8 cellular contexts compared by ENCODE assay signal in genomic region chr3:196431193-196432136, GRCh38. TPM values are rescaled to one million over a fixed set of nuclear protein-coding genes. Genes with fewer than 3 reads are reported as not detected.
DNase-seq lines count a peak whose midpoint lies in the region; ATAC-seq, FAIRE-seq and TF ChIP-seq lines count a peak whose summit lies in the region.

No MANE protein-coding gene starts in this region.

- DNase-seq in DMS79 treated with DMSO at 0.1 percent for 48 hours (lab: John Stamatoyannopoulos, UW): peak; percentile 90
- peak; percentile 66 for DNase-seq in HT1080 (ENCODE audit: low read depth)
- DNase-seq in SK-MEL-5 (ENCODE audit: low read depth, low spot score): peak; percentile 49
- DNase-seq in K562 (ENCODE audit: extremely low read depth in 1 of 4, low spot score in 3 of 4): peak; percentile 57 to 88 (median 78)
- DNase-seq in sciatic nerve (ENCODE audit: low spot score): peak; percentile 66
- DNase-seq in ecto neural progenitor cell (ENCODE audit: low spot score): no peak

- H3K4me2 ChIP-seq in K562 (ENCODE audit: insufficient read depth, low read length): peak overlapping the region; percentile 80

- H3K27me3 ChIP-seq in K562 (ENCODE audit: control insufficient read depth in 2 of 2, insufficient read depth in 2 of 2, low read length in 2 of 2): no peaks in the 10 kb centered on the region

- TSS peak; percentile 69 for BruUV-seq in K562 (replicated peaks; lab: Mats Ljungman, UMichigan)

- H3K79me2 ChIP-seq in K562 (ENCODE audit: control insufficient read depth, insufficient read depth, low read length): peaks cover 56% of the 10 kb centered on the region

- H3K9me1 ChIP-seq in K562 (ENCODE audit: control insufficient read depth, insufficient read depth, low read length): no peaks in the 10 kb centered on the region

- ATAC-seq in GM21423 (IDR thresholded peaks at IDR 0.05; ENCODE audit: unreplicated experiment) (peak; percentile 23), K562 (peak; percentile 78), sciatic nerve (peak; percentile 59)

- under 1% methylated on average over 37 of the region's 49 CpGs for WGBS in K562 (ENCODE audit: insufficient coverage, low coverage, missing lambda C conversion rate)

- H3K4me1 ChIP-seq in K562 (replicated peaks in 1 of 2; ENCODE audit: control insufficient read depth in 2 of 2, insufficient read depth in 2 of 2, low read length in 2 of 2): peaks cover 10 to 22% of the 10 kb centered on the region in 2 experiments; a peak in 4 of 5 replicates

- no peak for TF ChIP-seq EP300 in K562 (IDR thresholded peaks at IDR 0.05; ENCODE audit: low read length)

- H3K27ac ChIP-seq in K562 (ENCODE audit: extremely low read depth, low read depth, low read length): peak overlapping the region; percentile 84

- TF ChIP-seq POLR2A in K562 (conservative IDR thresholded peaks at IDR 0.05): no peak

- in situ Hi-C loops in SK-MEL-5 (cut with HindIII; ENCODE audit: low pct_unique_long_range_greater_than_20kb, low sequenced_read_pairs) (no loop called here), K562 (cut with MboI) (no loop called here)

- TF ChIP-seq RAD21 in K562 (CRISPR knock-in tag; conservative IDR thresholded peaks at IDR 0.05 in 1 of 2, IDR thresholded peaks at IDR 0.05 in 1 of 2): no peak

- FAIRE-seq in K562 (lab: Jason Lieb, UNC): peak; percentile 77

- H3K4me3 ChIP-seq in K562: peak overlapping the region; percentile 90
- H3K4me3 ChIP-seq in iPS-11a (ENCODE audit: low read depth, low read length): peak overlapping the region; percentile 89

- H3K9me3 ChIP-seq in K562 (replicated peaks; ENCODE audit: control insufficient read depth, insufficient read depth, low read depth, low read length): no peaks in the 10 kb centered on the region; the same call in 1 of the 2 replicates

- peak overlapping the region; percentile 84 to 100 for H3K9ac ChIP-seq in K562 (ENCODE audit: insufficient read depth in 1 of 2, low read depth in 2 of 2, low read length in 2 of 2)

- POLR2A ChIA-PET in K562 (lab: Yijun Ruan, JAX): interaction anchor here (0.5 to 1.8 kb wide), 8 partner anchors 8 to 81 kb away, joined by 3 to 6 read pairs (median 3); no protein-coding TSS in a partner anchor

- peak overlapping the region; percentile 86 for H2AFZ ChIP-seq in K562 (ENCODE audit: low read depth, low read length)

- 0 out of 2 replicates have a peak, but pooled peaks cover 8% of the 10 kb centered on the region for H4K20me1 ChIP-seq in K562 (replicated peaks; ENCODE audit: control insufficient read depth, insufficient read depth, low read length)

- H3K36me3 ChIP-seq in K562 (ENCODE audit: control insufficient read depth, insufficient read depth, low read length): peaks cover 11% of the 10 kb centered on the region; the same call in 2 of the 3 replicates

- TF ChIP-seq CTCF in K562 (IDR thresholded peaks at IDR 0.05 in 2 of 3, conservative IDR thresholded peaks at IDR 0.05 in 1 of 3; ENCODE audit: insufficient read depth in 2 of 3, low read depth in 1 of 3, low read length in 3 of 3): no peak

- intact Hi-C loops in K562 (cut with micrococcal nuclease): loop anchor here (5.0 kb wide), 2 partner anchors 94 to 159 kb away; partner anchors contain the start of gene TM4SF19
- intact Hi-C loops in sciatic nerve (cut with DNase I): no loop called here

- CTCF ChIA-PET in K562 (lab: Yijun Ruan, JAX; ENCODE audit: low intra/inter-chr PET ratio): no interaction called here

TF ChIP-seq in K562, 482 proteins besides CTCF, POLR2A, EP300 and RAD21 (continues in another document):
- TF ChIP-seq NFE2L1 (tag; IDR thresholded peaks at IDR 0.05; ENCODE audit: borderline replicate concordance, low read depth): no peak
- no peak for TF ChIP-seq CHAMP1 (IDR thresholded peaks at IDR 0.05)
- TF ChIP-seq KAT7 (CRISPR knock-in tag; IDR thresholded peaks at IDR 0.05; ENCODE audit: borderline replicate concordance): no peak
- TF ChIP-seq MEIS2 (IDR thresholded peaks at IDR 0.05; ENCODE audit: partially characterized antibody): peak; percentile 69
- no peak for TF ChIP-seq SNIP1 (IDR thresholded peaks at IDR 0.05; ENCODE audit: low read depth)
- TF ChIP-seq ID3 (CRISPR knock-in tag; IDR thresholded peaks at IDR 0.05): no peak
- TF ChIP-seq ID3 (tag; IDR thresholded peaks at IDR 0.05): no peak
- no peak for TF ChIP-seq FOS (IDR thresholded peaks at IDR 0.05; ENCODE audit: extremely low read depth, insufficient read length)
- TF ChIP-seq HDAC1 (IDR thresholded peaks at IDR 0.05): 0 out of 4 replicates have a peak, but pooled peaks of 1 of the 2 experiments have one; percentile 47
- no peak for TF ChIP-seq CREM (IDR thresholded peaks at IDR 0.05; ENCODE audit: low read depth)
- TF ChIP-seq U2AF2 (optimal IDR thresholded peaks at IDR 0.05; ENCODE audit: low read depth, low read length): no peak
- peak; percentile 2 for TF ChIP-seq HMGN3 (IDR thresholded peaks at IDR 0.05; ENCODE audit: borderline replicate concordance, extremely low read depth, insufficient read length, low read depth, low read length)
- TF ChIP-seq ATF7 (IDR thresholded peaks at IDR 0.05): 0 out of 2 replicates have a peak, but pooled peaks have one; percentile 10
- TF ChIP-seq CTBP1 (IDR thresholded peaks at IDR 0.05; ENCODE audit: borderline replicate concordance): no peak
- no peak for TF ChIP-seq ZNF77 (CRISPR knock-in tag; IDR thresholded peaks at IDR 0.05)
- no peak for TF ChIP-seq CHD4 (IDR thresholded peaks at IDR 0.05; ENCODE audit: insufficient read depth, insufficient replicate concordance, low read depth, low read length, poor library complexity, severe bottlenecking)
- no peak for TF ChIP-seq HMG20A (CRISPR knock-in tag; conservative IDR thresholded peaks at IDR 0.05)
- TF ChIP-seq SAFB (IDR thresholded peaks at IDR 0.05; ENCODE audit: borderline replicate concordance, low read depth, low read length): no peak
- no peak for TF ChIP-seq TARDBP (IDR thresholded peaks at IDR 0.05)
- TF ChIP-seq ZNF212 (CRISPR knock-in tag; IDR thresholded peaks at IDR 0.05): no peak

RNA-seq across cellular contexts. Expression of gene UBXN7, which starts 0.8 kb away (rescaled TPM):
- total RNA-seq in HT1080 (2014; rRNA removed; shearing (Covaris generic)): 9.3 and 14.7 TPM in 2 replicates
- 12.3 and 14.9 TPM in 2 replicates for polyA plus RNA-seq in HT1080 (2015; cell fraction: cytosol; rRNA removed)
- 17.5 and 20.3 TPM in 2 replicates for polyA plus RNA-seq in HT1080 (2015; cell fraction: nucleus; rRNA removed)
- total RNA-seq in SK-MEL-5 (2014; rRNA removed; shearing (Covaris generic)): 10.0 and 13.3 TPM in 2 replicates
- 10.8 and 14.4 TPM in 2 replicates for polyA plus RNA-seq in SK-MEL-5 (2015; cell fraction: cytosol; rRNA removed)
- 5.4 and 7.9 TPM in 2 replicates for polyA plus RNA-seq in SK-MEL-5 (2015; cell fraction: nucleus; rRNA removed)
- 30.5 and 50.2 TPM in 2 replicates for total RNA-seq in K562 (2011; cell fraction: chromatin; rRNA removed; ENCODE audit: low replicate concordance)
- 23.3 and 25.7 TPM in 2 replicates for total RNA-seq in K562 (2011; cell fraction: nucleolus; rRNA removed)
- total RNA-seq in K562 (2011; cell fraction: nucleoplasm; rRNA removed): 37.7 and 51.8 TPM in 2 replicates
- total RNA-seq in K562 (2014; rRNA removed) (10.0 and 10.4 TPM in 2 replicates), K562 (2014; rRNA removed; fragmentation: Illumina TruSeq; extraction: Trizol) (18.0 and 23.8 TPM in 2 replicates), K562 (2015; rRNA removed; fragmentation: Illumina TruSeq; extraction: Trizol) (11.2 and 12.7 TPM in 2 replicates), K562 (2021) (44.6 and 46.9 TPM in 2 replicates), sciatic nerve (78.7 TPM)
- polyA plus RNA-seq in K562 (2011; rRNA removed) (18.9 and 31.3 TPM in 2 replicates), K562 (2014; fragmentation: Illumina TruSeq; extraction: Trizol) (19.8 and 21.9 TPM in 2 replicates), K562 (2014; fragmentation: Nextera tagmentation; extraction: Ambion mirVana) (1 to 10 TPM; 3.5 to 3.9 TPM), K562 (2014; rRNA removed) (13.2 and 13.4 TPM in 2 replicates)
- polyA plus RNA-seq in K562 (2011; cell fraction: cytosol; rRNA removed): 7.8 and 23.8 TPM in 2 replicates
- polyA plus RNA-seq in K562 (2011; cell fraction: nucleus; rRNA removed): 12.6 and 15.9 TPM in 2 replicates
- 11.1 and 36.9 TPM in 2 replicates for polyA plus RNA-seq in K562 (2012)
- 54.9 and 55.7 TPM in 2 replicates for polyA minus RNA-seq in K562 (2011; rRNA and poly(A)+ RNA removed)
- polyA minus RNA-seq in K562 (2011; cell fraction: cytosol; rRNA and poly(A)+ RNA removed): 15.8 and 20.6 TPM in 2 replicates
- polyA minus RNA-seq in K562 (2011; cell fraction: nucleus; rRNA and poly(A)+ RNA removed): 11.6 and 17.1 TPM in 2 replicates

Comparison
In these comparisons a context has a peak if more than half of its experiments do, and no peak if none do; other contexts are left out.
1. ATAC-seq: peak in every context shown above with its lines; median percentile 78 in K562; 59 in sciatic nerve; 23 in GM21423.